ENCODE assay signal across 10 cellular contexts in the genomic region with DNA sequence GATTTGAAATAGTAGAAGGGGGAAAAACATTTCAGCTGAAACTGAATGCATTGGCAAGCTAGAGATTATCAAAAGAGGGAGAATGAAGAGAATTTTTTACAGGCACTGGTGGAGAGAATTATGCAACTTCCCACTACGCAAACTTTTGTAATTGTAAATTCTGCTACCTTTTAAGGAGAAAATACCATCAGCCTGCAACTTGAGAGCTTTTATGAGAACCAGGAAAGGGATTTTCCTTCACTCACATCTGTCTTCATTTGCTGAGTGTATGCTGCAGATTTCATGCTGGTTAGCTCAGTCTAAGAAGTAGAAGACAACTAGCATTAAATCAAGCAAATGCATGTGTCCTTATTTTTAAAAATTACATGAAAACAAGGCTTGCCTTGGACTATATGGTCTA. TPM values are rescaled to one million over a fixed set of nuclear protein-coding genes. Genes with fewer than 3 reads are reported as not detected.
DNase-seq lines count a peak whose midpoint lies in the region; ATAC-seq and TF ChIP-seq lines count a peak whose summit lies in the region.
"Had no signal": no experiment of that assay in that cellular context is flagged by ENCODE, and none has a peak within 500 bp of the region (broad histone marks: within the 10 kb centered on the region; RNA-seq: fewer than 3 reads in every experiment).

No MANE protein-coding gene starts in this region.

- TF ChIP-seq POLR2A in ovary (IDR thresholded peaks at IDR 0.05), result peak; percentile 20

- no peaks in the 10 kb centered on the region for H3K36me3 Mint-ChIP-seq in Calu3 (ENCODE audit: insufficient read depth, unreplicated experiment)

- peaks cover 6% of the 10 kb centered on the region for H3K4me1 Mint-ChIP-seq in Calu3 (ENCODE audit: low read depth, unreplicated experiment)

- DNase-seq in AG04450 (ENCODE audit: low read depth, low spot score), result peak; percentile 84
- peak; percentile 54 for DNase-seq in RPMI7951 (ENCODE audit: low read depth)
- DNase-seq in fibroblast of the aortic adventitia (ENCODE audit: low read depth), result peak; percentile 88
- DNase-seq in ovary, result no peak
- no peak for DNase-seq in effector memory CD4-positive, alpha-beta T cell
- no peak for DNase-seq in NCI-H2029 treated with DMSO at 0.1 percent for 48 hours (lab: John Stamatoyannopoulos, UW)
- no peak for DNase-seq in Calu3
- DNase-seq: C1 segment of cervical spinal cord, SW 1271 had no signal

- TF ChIP-seq CTCF in AG04450 (IDR thresholded peaks at IDR 0.05; ENCODE audit: low read depth, low read length) (no peak), fibroblast of the aortic adventitia (IDR thresholded peaks at IDR 0.05; ENCODE audit: insufficient read depth, low read length) (no peak), ovary (IDR thresholded peaks at IDR 0.05) (no peak), Calu3 (IDR thresholded peaks at IDR 0.05; ENCODE audit: unreplicated experiment) (no peak)

- H3K9me3 ChIP-seq in AG04450 (ENCODE audit: control insufficient read depth, insufficient read depth, low read length), result no peaks in the 10 kb centered on the region; the same call in 1 of the 2 replicates
- no peaks in the 10 kb centered on the region for H3K9me3 ChIP-seq in ovary
- no peaks in the 10 kb centered on the region for H3K9me3 ChIP-seq in effector memory CD4-positive, alpha-beta T cell (ENCODE audit: control insufficient read depth, low read length)

- TF ChIP-seq EP300 in ovary (IDR thresholded peaks at IDR 0.05), result no peak

- no peak overlapping the region for H3K4me3 Mint-ChIP-seq in Calu3 (ENCODE audit: low read depth, unreplicated experiment)

- no peak overlapping the region for H3K27ac Mint-ChIP-seq in Calu3 (ENCODE audit: unreplicated experiment)

- H3K4me1 ChIP-seq in ovary (ENCODE audit: insufficient read depth), result peaks cover 20% of the 10 kb centered on the region
- H3K4me1 ChIP-seq in effector memory CD4-positive, alpha-beta T cell (ENCODE audit: control insufficient read depth, insufficient read depth, low read length, poor library complexity, severe bottlenecking), result no peaks in the 10 kb centered on the region

- POLR2A ChIA-PET in AG04450 (lab: Yijun Ruan, JAX), result interaction anchor here (0.8 to 1.1 kb wide), 4 partner anchors 13 to 43 kb away, joined by 3 to 9 read pairs (median 4); no protein-coding TSS in a partner anchor

- H3K27me3 ChIP-seq in AG04450 (ENCODE audit: control insufficient read depth, insufficient read depth, low read length), result no peaks in the 10 kb centered on the region
- no peaks in the 10 kb centered on the region for H3K27me3 ChIP-seq in ovary
- no peaks in the 10 kb centered on the region for H3K27me3 ChIP-seq in effector memory CD4-positive, alpha-beta T cell (replicated peaks; ENCODE audit: control insufficient read depth, insufficient read depth, low read length, poor library complexity, severe bottlenecking)

- peak overlapping the region; percentile 91 for H3K27ac ChIP-seq in AG04450 (ENCODE audit: low read depth, low read length)
- H3K27ac ChIP-seq in ovary, result peak overlapping the region; percentile 77 to 78
- no peak overlapping the region for H3K27ac ChIP-seq in effector memory CD4-positive, alpha-beta T cell (ENCODE audit: insufficient read depth, low read length, poor library complexity, severe bottlenecking)

- no peaks in the 10 kb centered on the region for H3K27me3 Mint-ChIP-seq in Calu3 (ENCODE audit: unreplicated experiment)

- H3K36me3 ChIP-seq in ovary, result no peaks in the 10 kb centered on the region
- no peaks in the 10 kb centered on the region for H3K36me3 ChIP-seq in effector memory CD4-positive, alpha-beta T cell (ENCODE audit: control insufficient read depth, insufficient read depth, low read length)

- CTCF ChIA-PET in AG04450 (lab: Charles Lee), result interaction anchor here (1.7 kb wide), 1 partner anchor 14 kb away, joined by 8 read pairs; no protein-coding TSS in a partner anchor
- CTCF ChIA-PET in Calu3 (lab: Charles Lee), result no interaction called here

- H3K4me3 ChIP-seq in AG04450 (ENCODE audit: low read depth, low read length) (no peak overlapping the region), fibroblast of the aortic adventitia (ENCODE audit: low read depth, low read length) (no peak overlapping the region), ovary (no peak overlapping the region)
- no peak overlapping the region for H3K4me3 ChIP-seq in effector memory CD4-positive, alpha-beta T cell (ENCODE audit: insufficient read depth, low read depth, low read length, poor library complexity, severe bottlenecking)

- intact Hi-C loops in ovary (cut with DNase I) (loop anchor here in 2 of 4 donors (2.0 to 5.0 kb wide), 2 partner anchors 43 to 46 kb away; a partner anchor contains a TSS), Calu3 (cut with micrococcal nuclease; ENCODE audit: unreplicated experiment) (no loop called here)

- 5 to 8% (median 7%) methylated on average over 1 of the region's 1 CpG for WGBS in ovary, 3 donors

- no peaks in the 10 kb centered on the region for H3K9me3 Mint-ChIP-seq in Calu3 (ENCODE audit: low read depth, unreplicated experiment)

- BruUV-seq in Calu3 (replicated peaks; lab: Mats Ljungman, UMichigan), result no TSS peak

- ATAC-seq in HG03039 (IDR thresholded peaks at IDR 0.05; ENCODE audit: unreplicated experiment), result no peak

RNA-seq across cellular contexts. Expression of a gene that starts 43.7 kb away (rescaled TPM):
- 309 and 332 TPM in 2 replicates for polyA plus RNA-seq in AG04450 (2011; rRNA removed)
- polyA minus RNA-seq in AG04450 (2011; rRNA and poly(A)+ RNA removed), result 817 and 976 TPM in 2 replicates
- 6.8 and 8.7 TPM in 2 replicates for total RNA-seq in RPMI7951 (2014; rRNA removed; shearing (Covaris generic))
- 284 and 390 TPM in 2 replicates for total RNA-seq in fibroblast of the aortic adventitia (ENCODE audit: low replicate concordance)
- total RNA-seq in ovary, result 100 to 1,000 TPM; 212 to 532 (median 297) TPM
- 100 to 1,000 TPM in 1 of 2 donors, 10 to 100 TPM in 1; 93.7 to 155 TPM for polyA plus RNA-seq in ovary
- total RNA-seq in Calu3 (2022), result 3.5 and 4.1 TPM in 2 replicates

Comparison
In these comparisons a context has a peak if more than half of its experiments do, and no peak if none do; other contexts are left out.
1. DNase-seq: peak in AG04450 (single experiment), RPMI7951 (single experiment) and fibroblast of the aortic adventitia (single experiment); none in ovary (0 of 5), effector memory CD4-positive, alpha-beta T cell (0 of 3), NCI-H2029 treated with DMSO at 0.1 percent for 48 hours (single experiment) and Calu3 (single experiment).
2. RNA of a gene that starts 43.7 kb away (total RNA-seq): 212 to 532 TPM in ovary and 284 to 390 TPM in fibroblast of the aortic adventitia; 6.8 to 8.7 TPM in RPMI7951 and 3.5 to 4.1 TPM in Calu3; every median in the first group is over 10 times any median in the second.